Comparison of ENCODE assay signal across 17 cellular contexts in genomic region chr9:90767523-90768100, GRCh38. TPM values are rescaled to one million over a fixed set of nuclear protein-coding genes. Genes with fewer than 3 reads are reported as not detected.
DNase-seq lines count a peak whose midpoint lies in the region; ATAC-seq and TF ChIP-seq lines count a peak whose summit lies in the region.
"Had no signal": no experiment of that assay in that cellular context is flagged by ENCODE, and none has a peak within 500 bp of the region (broad histone marks: within the 10 kb centered on the region; RNA-seq: fewer than 3 reads in every experiment).

No MANE protein-coding gene starts in this region.

- no peak for TF ChIP-seq POLR2A in HCT116 (IDR thresholded peaks at IDR 0.05; ENCODE audit: borderline replicate concordance, extremely low read depth, insufficient read depth, insufficient read length)

- ATAC-seq in HCT116 (no peak), PC-3 (no peak)
- ATAC-seq: Right ventricle myocardium inferior had no signal

- H3K4me1 ChIP-seq in HCT116 (ENCODE audit: control insufficient read depth in 1 of 2, insufficient read depth in 2 of 2, low read length in 2 of 2) (no peaks in the 10 kb centered on the region), PC-3 (ENCODE audit: insufficient read depth, low read length) (no peaks in the 10 kb centered on the region), neural progenitor cell (no peaks in the 10 kb centered on the region)
- H3K4me1 ChIP-seq in CD4-positive, alpha-beta memory T cell (ENCODE audit: insufficient read depth, low read length) = no peaks in the 10 kb centered on the region

- peak; percentile 16 for DNase-seq in NCI-H2196 (lab: John Stamatoyannopoulos, UW; ENCODE audit: unreplicated experiment)
- no peak for DNase-seq in NCI-H2196 treated with DMSO at 0.1 percent for 48 hours (lab: John Stamatoyannopoulos, UW; ENCODE audit: unreplicated experiment)
- no peak for DNase-seq in HCT116 (ENCODE audit: low read depth, low spot score)
- DNase-seq in PC-3 = peak; percentile 3
- peak; percentile 34 for DNase-seq in neural progenitor cell (ENCODE audit: low spot score)
- no peak for DNase-seq in NCI-H510A treated with DMSO at 0.1 percent for 48 hours (lab: John Stamatoyannopoulos, UW)
- DNase-seq in posterior vena cava (ENCODE audit: low spot score) = no peak
- no peak for DNase-seq in CD4-positive, alpha-beta memory T cell
- DNase-seq: C1 segment of cervical spinal cord, DMS79 treated with DMSO at 0.1 percent for 48 hours, GOT3, Kasumi-1, NCI-H1105 treated with DMSO at 0.1 percent for 48 hours, NCI-H1694 treated with DMSO at 0.1 percent for 48 hours, NCI-H526 had no signal

- H3K4me2 ChIP-seq in HCT116 (ENCODE audit: low read length) = no peak overlapping the region
- no peak overlapping the region for H3K4me2 ChIP-seq in PC-3 (ENCODE audit: low read length)
- H3K4me2 ChIP-seq in neural progenitor cell = no peak overlapping the region

- H2AFZ ChIP-seq in HCT116 (ENCODE audit: low read depth, low read length, poor library complexity, severe bottlenecking) = no peak overlapping the region
- no peak overlapping the region for H2AFZ ChIP-seq in PC-3 (ENCODE audit: low read length)
- H2AFZ ChIP-seq in neural progenitor cell (replicated peaks) = no peak overlapping the region

- no peaks in the 10 kb centered on the region for H3K79me2 ChIP-seq in HCT116 (ENCODE audit: insufficient read depth, low read length)
- no peaks in the 10 kb centered on the region for H3K79me2 ChIP-seq in PC-3 (ENCODE audit: low read length)
- H3K79me2 ChIP-seq in neural progenitor cell (ENCODE audit: low read depth) = no peaks in the 10 kb centered on the region

- BruUV-seq in HCT116 (replicated peaks; lab: Mats Ljungman, UMichigan) (no TSS peak), PC-3 (replicated peaks; lab: Mats Ljungman, UMichigan) (no TSS peak)

- H3K4me3 ChIP-seq in HCT116 (replicated peaks in 1 of 2; ENCODE audit: low read depth in 1 of 2, low read length in 2 of 2) (no peak overlapping the region), PC-3 (ENCODE audit: low read length) (no peak overlapping the region), neural progenitor cell (no peak overlapping the region)
- H3K4me3 ChIP-seq in CD4-positive, alpha-beta memory T cell (ENCODE audit: low read length in 2 of 2) = no peak overlapping the region

- no peak overlapping the region for H3K27ac Mint-ChIP-seq in neural progenitor cell
- H3K27ac Mint-ChIP-seq in CD4-positive, alpha-beta memory T cell = no peak overlapping the region
- H3K27ac Mint-ChIP-seq: T-helper 2 cell treated with Interferon-gamma antibody and Interleukin-4, amounts not matched to agents 5 μg/mL and 100 μg/mL, for 36 hours had no signal

- no peaks in the 10 kb centered on the region for H3K4me1 Mint-ChIP-seq in neural progenitor cell
- no peaks in the 10 kb centered on the region for H3K4me1 Mint-ChIP-seq in CD4-positive, alpha-beta memory T cell

- H3K27me3 ChIP-seq in HCT116 (ENCODE audit: insufficient read depth, low read length) = no peaks in the 10 kb centered on the region
- no peaks in the 10 kb centered on the region for H3K27me3 ChIP-seq in PC-3 (ENCODE audit: low read length)
- no peaks in the 10 kb centered on the region for H3K27me3 ChIP-seq in neural progenitor cell
- H3K27me3 ChIP-seq in CD4-positive, alpha-beta memory T cell (ENCODE audit: insufficient read depth, low read length) = no peaks in the 10 kb centered on the region

- peaks cover 54% of the 10 kb centered on the region for H3K9me3 Mint-ChIP-seq in neural progenitor cell
- peaks cover 0 to 17% (median 6%) of the 10 kb centered on the region in 8 donors for H3K9me3 Mint-ChIP-seq in CD4-positive, alpha-beta memory T cell

- no peak for TF ChIP-seq CTCF in HCT116 (IDR thresholded peaks at IDR 0.05 in 2 of 3, conservative IDR thresholded peaks at IDR 0.05 in 1 of 3; ENCODE audit: borderline replicate concordance in 1 of 3, insufficient read depth in 1 of 3, low read depth in 2 of 3, low read length in 2 of 3)
- TF ChIP-seq CTCF in PC-3 (conservative IDR thresholded peaks at IDR 0.05; ENCODE audit: low read depth, low read length) = no peak
- TF ChIP-seq CTCF in neural progenitor cell (IDR thresholded peaks at IDR 0.05) = no peak

- RAD21 ChIA-PET in HCT116 (lab: Charles Lee; ENCODE audit: low non-redundant PET in 1 of 2, low total read pairs in 2 of 2, uncharacterized antibody in 2 of 2, unreplicated experiment in 2 of 2) = no interaction called here

- intact Hi-C loops in HCT116 (cut with micrococcal nuclease) (no loop called here), PC-3 (cut with micrococcal nuclease) (no loop called here), posterior vena cava (cut with DNase I) (no loop called here)
- intact Hi-C loops in CD4-positive, alpha-beta memory T cell (cut with micrococcal nuclease) = no loop called here

- no peak overlapping the region for H3K4me3 Mint-ChIP-seq in neural progenitor cell
- H3K4me3 Mint-ChIP-seq in CD4-positive, alpha-beta memory T cell = no peak overlapping the region
- H3K4me3 Mint-ChIP-seq: T-helper 2 cell treated with Interferon-gamma antibody and Interleukin-4, amounts not matched to agents 5 μg/mL and 100 μg/mL, for 36 hours had no signal

- CTCF ChIA-PET in HCT116 (lab: Charles Lee) (no interaction called here), PC-3 (lab: Charles Lee) (no interaction called here)
- CTCF ChIA-PET in CD4-positive, alpha-beta memory T cell (lab: Charles Lee; ENCODE audit: partially characterized antibody) = no interaction called here

- H3K27ac ChIP-seq in HCT116 (ENCODE audit: low read depth, low read length) (no peak overlapping the region), PC-3 (ENCODE audit: low read length) (no peak overlapping the region), neural progenitor cell (no peak overlapping the region)
- H3K27ac ChIP-seq in CD4-positive, alpha-beta memory T cell (ENCODE audit: low read depth, low read length) = no peak overlapping the region

- H3F3A ChIP-seq in PC-3 (ENCODE audit: low read length, unreplicated experiment) = no peaks in the 10 kb centered on the region
- no peaks in the 10 kb centered on the region for H3F3A ChIP-seq in neural progenitor cell (ENCODE audit: low read depth)

- H3K36me3 Mint-ChIP-seq in neural progenitor cell = no peaks in the 10 kb centered on the region
- no peaks in the 10 kb centered on the region for H3K36me3 Mint-ChIP-seq in CD4-positive, alpha-beta memory T cell

- H3K9me3 ChIP-seq in HCT116 (ENCODE audit: control insufficient read depth in 1 of 2, insufficient read depth in 1 of 2, low read depth in 1 of 2, low read length in 2 of 2) = no peaks in the 10 kb centered on the region
- peaks cover 13% of the 10 kb centered on the region for H3K9me3 ChIP-seq in PC-3 (ENCODE audit: low read length)
- peaks cover 22% of the 10 kb centered on the region for H3K9me3 ChIP-seq in neural progenitor cell (ENCODE audit: low read depth)
- no peaks in the 10 kb centered on the region for H3K9me3 ChIP-seq in CD4-positive, alpha-beta memory T cell (ENCODE audit: control insufficient read depth in 1 of 2, low read length in 2 of 2)

- TF ChIP-seq RAD21 in HCT116 (IDR thresholded peaks at IDR 0.05; ENCODE audit: low read depth) = no peak

- no peak overlapping the region for H3K9ac ChIP-seq in HCT116 (ENCODE audit: low read length)
- no peak overlapping the region for H3K9ac ChIP-seq in PC-3 (ENCODE audit: low read length)
- H3K9ac ChIP-seq in neural progenitor cell = no peak overlapping the region

- H4K20me1 ChIP-seq in HCT116 (ENCODE audit: insufficient read depth) (no peaks in the 10 kb centered on the region), PC-3 (ENCODE audit: low read length) (no peaks in the 10 kb centered on the region), neural progenitor cell (ENCODE audit: low read depth) (no peaks in the 10 kb centered on the region)

- H3K36me3 ChIP-seq in HCT116 (ENCODE audit: control insufficient read depth in 1 of 2, insufficient read depth in 2 of 2, low read length in 2 of 2) = no peaks in the 10 kb centered on the region
- H3K36me3 ChIP-seq in PC-3 (ENCODE audit: low read depth, low read length) = no peaks in the 10 kb centered on the region
- peaks cover 6% of the 10 kb centered on the region for H3K36me3 ChIP-seq in neural progenitor cell
- H3K36me3 ChIP-seq in CD4-positive, alpha-beta memory T cell (ENCODE audit: insufficient read depth, low read length) = no peaks in the 10 kb centered on the region

- H3K9me2 ChIP-seq in HCT116 (ENCODE audit: insufficient read depth) (no peaks in the 10 kb centered on the region), PC-3 (replicated peaks; ENCODE audit: low read length) (no peaks in the 10 kb centered on the region)

- peaks cover 6% of the 10 kb centered on the region for H3K27me3 Mint-ChIP-seq in neural progenitor cell (ENCODE audit: insufficient read depth, low read depth)
- H3K27me3 Mint-ChIP-seq in CD4-positive, alpha-beta memory T cell = peaks cover 8 to 19% of the 10 kb centered on the region in 2 donors

- POLR2A ChIA-PET in HCT116 (lab: Charles Lee) (no interaction called here), PC-3 (lab: Charles Lee; ENCODE audit: unreplicated experiment) (no interaction called here)
- POLR2A ChIA-PET in CD4-positive, alpha-beta memory T cell (lab: Charles Lee; ENCODE audit: partially characterized antibody) = no interaction called here

TF ChIP-seq in HCT116, 20 proteins besides CTCF, POLR2A, EP300 and RAD21:
- TF ChIP-seq TCF7L2 (IDR thresholded peaks at IDR 0.05; ENCODE audit: borderline replicate concordance, extremely low read depth, insufficient read depth, insufficient read length) (no peak), CBX3 (IDR thresholded peaks at IDR 0.05; ENCODE audit: low read depth) (0 out of 2 replicates have a peak, but pooled peaks have one; percentile 16), SRF (IDR thresholded peaks at IDR 0.05; ENCODE audit: low read depth) (no peak), EZH2phosphoT487 (IDR thresholded peaks at IDR 0.05; ENCODE audit: borderline replicate concordance) (no peak), POLR2AphosphoS5 (IDR thresholded peaks at IDR 0.05; ENCODE audit: low read depth, low read length) (no peak), FOSL1 (IDR thresholded peaks at IDR 0.05; ENCODE audit: low read depth) (no peak)

RNA-seq across cellular contexts. Expression of gene SYK, which starts 34.0 kb away (rescaled TPM):
- total RNA-seq in HCT116 (2021; ENCODE audit: unreplicated experiment) (9.0 TPM), PC-3 (2014; rRNA removed) (12.9 and 14.6 TPM in 2 replicates), neural progenitor cell (ENCODE audit: low replicate concordance) (not detected in 2 replicates), posterior vena cava (10 to 100 TPM; 13.2 to 19.5 TPM)
- polyA plus RNA-seq in HCT116 (2012) = 2.5 and 4.8 TPM in 2 replicates
- total RNA-seq in CD4-positive, alpha-beta memory T cell = under 1 TPM; 0.76 to 0.80 TPM
- 1 to 10 TPM in 1 of 2 donors, under 1 TPM in 1; 0.08 to 1.9 TPM for polyA plus RNA-seq in CD4-positive, alpha-beta memory T cell

Comparison
In these comparisons a context has a peak if more than half of its experiments do, and no peak if none do; other contexts are left out.
1. DNase-seq: peak in NCI-H2196 (single experiment), PC-3 (single experiment) and neural progenitor cell (single experiment); none in NCI-H2196 treated with DMSO at 0.1 percent for 48 hours (single experiment), HCT116 (single experiment), NCI-H510A treated with DMSO at 0.1 percent for 48 hours (single experiment), posterior vena cava (single experiment) and CD4-positive, alpha-beta memory T cell (0 of 5).